Comparison of ENCODE assay signal across 28 cellular contexts in genomic region chr1:115159958-115160357, GRCh38.
"Had no signal": no experiment of that assay in that cellular context is flagged by ENCODE, and none has a peak within 500 bp of the region (broad histone marks: within the 10 kb centered on the region; RNA-seq: fewer than 3 reads in every experiment).

No MANE protein-coding gene starts in this region.

- H3K4me2 ChIP-seq: neural progenitor cell, smooth muscle cell had no signal

- H3K27me3 ChIP-seq: neural progenitor cell, ovary, suprapubic skin, testis, tibial artery, transverse colon, upper lobe of right lung, uterus had no signal

- H3K9ac ChIP-seq: neural progenitor cell, parathyroid adenoma had no signal

- H3K4me3 ChIP-seq: neural progenitor cell, ovary, psoas muscle, skin epidermis, smooth muscle cell, spleen, suprapubic skin, testis, tibial artery, transverse colon, upper lobe of right lung, uterus had no signal

- H3K79me2 ChIP-seq: parathyroid adenoma had no signal

- H2AFZ ChIP-seq: neural progenitor cell, parathyroid adenoma had no signal

- H3K9me3 ChIP-seq: ovary, psoas muscle, spleen, suprapubic skin, testis, tibial artery, transverse colon, upper lobe of right lung, uterus had no signal

- H3K4me1 ChIP-seq: neural progenitor cell, parathyroid adenoma, psoas muscle, spleen, upper lobe of right lung had no signal

- H3K27ac ChIP-seq: neural progenitor cell, ovary, parathyroid adenoma, psoas muscle, skin epidermis, spleen, suprapubic skin, testis, tibial artery, transverse colon, upper lobe of right lung had no signal

- DNase-seq: natural killer cell; occipital lobe; ovary; posterior cingulate gyrus; psoas muscle; right cardiac atrium; spleen; stimulated activated CD4-positive, alpha-beta T cell treated with anti-CD3 and anti-CD28 coated beads, Interleukin-12 subunit alpha, Interleukin-12 subunit beta, amount 100 ng/mL, for 4 hours; stimulated activated CD4-positive, alpha-beta T cell treated with anti-CD3 and anti-CD28 coated beads, Interleukin-1b, Interleukin-23, amount 100 ng/mL, for 48 hours; stimulated activated CD4-positive, alpha-beta T cell treated with anti-CD3 and anti-CD28 coated beads, Interleukin-4, amount 100 ng/mL, for 1 hour; stimulated activated CD4-positive, alpha-beta T cell treated with anti-CD3 and anti-CD28 coated beads, Interleukin-4, amount 100 ng/mL, for 4 hours; stimulated activated CD8-positive, alpha-beta memory T cell treated with anti-CD3 and anti-CD28 coated beads, Interleukin-4, amount 100 ng/mL, for 48 hours; stimulated activated naive CD4-positive, alpha-beta T cell; stimulated activated naive CD8-positive, alpha-beta T cell treated with anti-CD3 and anti-CD28 coated beads, Interleukin-15, amount 100 ng/mL, for 72 hours; stimulated activated naive CD8-positive, alpha-beta T cell treated with anti-CD3 and anti-CD28 coated beads, Interleukin-15, Interleukin-2, amounts not matched to agents 100 U/mL and 50 U/mL, for 24 hours; substantia nigra; testis; tibial artery; transverse colon; upper lobe of right lung; uterus had no signal

- ATAC-seq: natural killer cell; psoas muscle; right cardiac atrium; sciatic nerve; stimulated activated memory B cell treated with anti-CD40 and anti-IgM and Interleukin-4, amounts not matched to agents 10 μg/mL and 1 μg/mL and 100 μg/mL, for 72 hours; stimulated activated naive CD8-positive, alpha-beta T cell treated with anti-CD3 and anti-CD28 coated beads, Interleukin-15, amount 100 ng/mL, for 72 hours; stimulated activated naive CD8-positive, alpha-beta T cell treated with anti-CD3 and anti-CD28 coated beads, Interleukin-15, Interleukin-2, amounts not matched to agents 100 U/mL and 50 U/mL, for 24 hours; upper lobe of right lung had no signal

- H3K36me3 ChIP-seq: neural progenitor cell, ovary, spleen, suprapubic skin, tibial artery, transverse colon, upper lobe of right lung, uterus had no signal
